1 cellular context compared by ENCODE assay signal in genomic region chr7:100015232-100016208, GRCh38.
TF ChIP-seq lines count a peak whose summit lies in the region.

Gene ZKSCAN1, plus strand, starts transcription at chr7:100015596. Its CDS starts 7,911 bp downstream, at chr7:100023507.

TF ChIP-seq in K562, 482 proteins besides CTCF, POLR2A, EP300 and RAD21 (continued from another document and continues in another):
- no peak for TF ChIP-seq SFPQ (IDR thresholded peaks at IDR 0.05; ENCODE audit: low read depth, low read length)
- TF ChIP-seq ZNF407 (IDR thresholded peaks at IDR 0.05; ENCODE audit: low read depth) = no peak
- TF ChIP-seq NELFE (IDR thresholded peaks at IDR 0.05; ENCODE audit: insufficient read depth, insufficient read length) = no peak
- TF ChIP-seq HOXB6 (CRISPR knock-in tag; IDR thresholded peaks at IDR 0.05; ENCODE audit: borderline replicate concordance) = no peak
- TF ChIP-seq PHF20 (IDR thresholded peaks at IDR 0.05; ENCODE audit: partially characterized antibody) = peak; percentile 88
- TF ChIP-seq BCOR (IDR thresholded peaks at IDR 0.05) = no peak
- 0 out of 4 replicates have a peak, but pooled peaks of 1 of the 2 experiments have one; percentile 24 for TF ChIP-seq RCOR1 (IDR thresholded peaks at IDR 0.05; ENCODE audit: borderline replicate concordance in 1 of 2, low read depth in 2 of 2, low read length in 2 of 2)
- TF ChIP-seq HCFC1 (IDR thresholded peaks at IDR 0.05; ENCODE audit: low read depth, low read length) = peak; percentile 87
- TF ChIP-seq POLR3A (IDR thresholded peaks at IDR 0.05; ENCODE audit: borderline replicate concordance, extremely low read depth, insufficient read depth, insufficient read length) = no peak
- no peak for TF ChIP-seq CGGBP1 (CRISPR knock-in tag; IDR thresholded peaks at IDR 0.05)
- TF ChIP-seq SAP30 (IDR thresholded peaks at IDR 0.05; ENCODE audit: borderline replicate concordance, insufficient read depth, low read depth, low read length, poor library complexity, severe bottlenecking) = peak; percentile 20
- 0 out of 4 replicates have a peak, but pooled peaks of 1 of the 2 experiments have one; percentile 40 for TF ChIP-seq FOXA3 (CRISPR knock-in tag; conservative IDR thresholded peaks at IDR 0.05 in 1 of 2, IDR thresholded peaks at IDR 0.05 in 1 of 2)
- TF ChIP-seq ZNF644 (tag; IDR thresholded peaks at IDR 0.05; ENCODE audit: low read depth) = no peak
- no peak for TF ChIP-seq NCOA1 (IDR thresholded peaks at IDR 0.05; ENCODE audit: low read depth)
- no peak for TF ChIP-seq NCOA4 (IDR thresholded peaks at IDR 0.05; ENCODE audit: partially characterized antibody)
- no peak for TF ChIP-seq RBM15 (IDR thresholded peaks at IDR 0.05; ENCODE audit: insufficient read depth, low read length)
- TF ChIP-seq TAL1 (IDR thresholded peaks at IDR 0.05) = no peak
- TF ChIP-seq SMAD1 (IDR thresholded peaks at IDR 0.05; ENCODE audit: low read depth, low read length, partially characterized antibody) = peak; percentile 78
- TF ChIP-seq RBM14 (IDR thresholded peaks at IDR 0.05; ENCODE audit: borderline replicate concordance, insufficient read depth, low read depth, low read length) = 0 out of 2 replicates have a peak, but pooled peaks have one; percentile 64
- no peak for TF ChIP-seq HDAC2 (IDR thresholded peaks at IDR 0.05)
- 0 out of 2 replicates have a peak, but pooled peaks have one; percentile 17 for TF ChIP-seq TCF7L2 (IDR thresholded peaks at IDR 0.05; ENCODE audit: low read depth, low read length)
- TF ChIP-seq TEAD2 (tag; IDR thresholded peaks at IDR 0.05) = no peak
- peak; percentile 93 for TF ChIP-seq EP400 (IDR thresholded peaks at IDR 0.05)
- no peak for TF ChIP-seq ZNF212 (CRISPR knock-in tag; IDR thresholded peaks at IDR 0.05)
- TF ChIP-seq TRIM25 (IDR thresholded peaks at IDR 0.05; ENCODE audit: borderline replicate concordance) = no peak
- TF ChIP-seq RFX1 (IDR thresholded peaks at IDR 0.05) = no peak
- 0 out of 2 replicates have a peak, but pooled peaks have one; percentile 32 for TF ChIP-seq PRMT5 (CRISPR knock-in tag; IDR thresholded peaks at IDR 0.05)
- peak; percentile 78 for TF ChIP-seq ZBTB12 (CRISPR knock-in tag; IDR thresholded peaks at IDR 0.05)
- no peak for TF ChIP-seq ZNF518B (CRISPR knock-in tag; IDR thresholded peaks at IDR 0.05)
- peak; percentile 100 for TF ChIP-seq TAF1 (IDR thresholded peaks at IDR 0.05; ENCODE audit: control insufficient read depth, extremely low read depth, insufficient read depth, low read length, severe bottlenecking)
- TF ChIP-seq MAFF (IDR thresholded peaks at IDR 0.05; ENCODE audit: low read length) = no peak
- TF ChIP-seq SMAD4 (CRISPR knock-in tag; conservative IDR thresholded peaks at IDR 0.05) = 0 out of 2 replicates have a peak, but pooled peaks have one; percentile 20
- TF ChIP-seq VEZF1 (CRISPR knock-in tag; IDR thresholded peaks at IDR 0.05) = peak; percentile 62
- TF ChIP-seq TBP (optimal IDR thresholded peaks at IDR 0.05; ENCODE audit: low read depth, low read length) = peak; percentile 97
- TF ChIP-seq ETV5 (CRISPR knock-in tag; IDR thresholded peaks at IDR 0.05; ENCODE audit: low read depth) = peak; percentile 95
- TF ChIP-seq ZNF133 (CRISPR knock-in tag; IDR thresholded peaks at IDR 0.05) = no peak
- no peak for TF ChIP-seq KLF6 (CRISPR knock-in tag; IDR thresholded peaks at IDR 0.05; ENCODE audit: borderline replicate concordance)
- no peak for TF ChIP-seq ZNF507 (tag; conservative IDR thresholded peaks at IDR 0.05)
- TF ChIP-seq ZEB2 (IDR thresholded peaks at IDR 0.05) = no peak
- no peak for TF ChIP-seq ZFP1 (CRISPR knock-in tag; IDR thresholded peaks at IDR 0.05)
- no peak for TF ChIP-seq ZNF121 (CRISPR knock-in tag; conservative IDR thresholded peaks at IDR 0.05)
- TF ChIP-seq FOXJ2 (tag; IDR thresholded peaks at IDR 0.05) = no peak
- peak; percentile 14; the same call in 1 of the 2 replicates for TF ChIP-seq MTA1 (IDR thresholded peaks at IDR 0.05; ENCODE audit: borderline replicate concordance)
- no peak for TF ChIP-seq CBX2 (IDR thresholded peaks at IDR 0.05; ENCODE audit: insufficient read depth, low read length, poor library complexity, severe bottlenecking)
- peak; percentile 100 for TF ChIP-seq ELF1 (tag; IDR thresholded peaks at IDR 0.05)
- TF ChIP-seq ESRRA (IDR thresholded peaks at IDR 0.05; ENCODE audit: borderline replicate concordance, low read depth) = peak; percentile 66; the same call in 1 of the 2 replicates
- TF ChIP-seq ZNF274 (IDR thresholded peaks at IDR 0.05; ENCODE audit: borderline replicate concordance, low read depth, low read length) = no peak
- peak; percentile 50; the same call in 1 of the 2 replicates for TF ChIP-seq SP1 (CRISPR knock-in tag; IDR thresholded peaks at IDR 0.05)
- no peak for TF ChIP-seq ZFP36 (IDR thresholded peaks at IDR 0.05; ENCODE audit: low read depth, low read length, partially characterized antibody)
